Comparison of ENCODE assay signal across 8 cellular contexts in the genomic region with DNA sequence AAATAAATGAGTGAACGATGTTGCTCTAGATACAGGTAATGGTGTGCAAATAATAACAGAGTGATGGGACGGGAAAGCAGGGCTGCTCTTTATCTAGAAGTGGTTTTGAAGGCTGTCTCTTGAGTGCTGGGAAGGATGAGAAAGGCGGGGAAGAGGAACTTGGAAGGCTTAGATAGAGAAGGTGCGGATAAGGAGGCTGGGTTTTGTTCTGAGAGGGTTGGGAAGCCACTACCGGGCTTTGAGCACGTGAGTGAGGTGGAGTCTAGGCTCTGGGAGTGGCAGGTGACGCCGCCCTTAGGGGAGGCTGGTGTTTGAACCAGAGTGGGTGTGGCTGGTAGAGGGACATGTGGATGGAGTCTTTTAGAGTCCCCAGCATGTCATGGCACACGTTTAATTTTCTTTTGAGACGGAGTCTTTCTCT. TPM values are rescaled to one million over a fixed set of nuclear protein-coding genes. Genes with fewer than 3 reads are reported as not detected.
DNase-seq lines count a peak whose midpoint lies in the region; ATAC-seq, FAIRE-seq and TF ChIP-seq lines count a peak whose summit lies in the region.

No MANE protein-coding gene starts in this region.

- H3K9me3 ChIP-seq in pancreas = no peaks in the 10 kb centered on the region

- H3K4me3 ChIP-seq in AG10803 (ENCODE audit: low read length) = peak overlapping the region; percentile 86
- H3K4me3 ChIP-seq in pancreas = peak overlapping the region in 3 of 4 donors; percentile 75 to 94 (median 86)

- H3K36me3 ChIP-seq in pancreas = peaks cover 0 to 2% (median 0%) of the 10 kb centered on the region in 3 donors

- intact Hi-C loops in pancreas (cut with DNase I) = no loop called here

- peak overlapping the region; percentile 93 for H3K27ac Mint-ChIP-seq in type B pancreatic cell

- DNase-seq in AG10803 (ENCODE audit: low read depth) (peak; percentile 39), GM19239 (ENCODE audit: insufficient read length, low spot score) (peak; percentile 84), LoVo (ENCODE audit: low spot score) (peak; percentile 82), SHP77 treated with DMSO at 0.1 percent for 48 hours (lab: John Stamatoyannopoulos, UW) (peak; percentile 54), foreskin keratinocyte (peak; percentile 40 to 67), pancreas (peak in 3 of 6 donors; percentile 30 to 43 (median 42)), type B pancreatic cell (ENCODE audit: extremely low spot score, unreplicated experiment) (no peak)
- peak; percentile 90 for DNase-seq in activated effector memory CD4-positive, alpha-beta T cell treated with anti-CD3 and anti-CD28 coated beads, Interleukin-2, amount 50 U/mL, for 16 hours

- H3K27ac ChIP-seq in foreskin keratinocyte (peak overlapping the region; percentile 66), pancreas (peak overlapping the region in 2 of 4 donors; percentile 93 to 96)

- peak overlapping the region; percentile 92 for H3K4me3 Mint-ChIP-seq in type B pancreatic cell

- WGBS in pancreas, 2 donors = 9 to 10% methylated on average over 10 of the region's 10 CpGs

- no peaks in the 10 kb centered on the region for H3K27me3 Mint-ChIP-seq in type B pancreatic cell

- no peaks in the 10 kb centered on the region for H3K9me3 Mint-ChIP-seq in type B pancreatic cell

- peaks cover 15% of the 10 kb centered on the region for H3K4me1 Mint-ChIP-seq in type B pancreatic cell (ENCODE audit: unreplicated experiment)

- H3K27me3 ChIP-seq in foreskin keratinocyte (no peaks in the 10 kb centered on the region), pancreas (no peaks in the 10 kb centered on the region)

- no peaks in the 10 kb centered on the region for H3K4me1 ChIP-seq in foreskin keratinocyte
- peaks cover 0 to 6% (median 6%) of the 10 kb centered on the region in 3 donors for H3K4me1 ChIP-seq in pancreas

- H3K36me3 Mint-ChIP-seq in type B pancreatic cell = peaks cover 14% of the 10 kb centered on the region

- TF ChIP-seq CTCF in AG10803 (conservative IDR thresholded peaks at IDR 0.05; ENCODE audit: low read length) (no peak), foreskin keratinocyte (conservative IDR thresholded peaks at IDR 0.05) (no peak), pancreas (IDR thresholded peaks at IDR 0.05) (no peak), type B pancreatic cell (conservative IDR thresholded peaks at IDR 0.05) (no peak)

- ATAC-seq in foreskin keratinocyte = peak; percentile 79
- peak in 3 of 4 donors; percentile 46 to 60 (median 59) for ATAC-seq in pancreas

- FAIRE-seq in GM19239 (lab: Jason Lieb, UNC) (peak; percentile 86), pancreas (lab: Jason Lieb, UNC) (no peak)

RNA-seq across cellular contexts. Expression of a gene that starts 0.8 kb away (rescaled TPM):
- total RNA-seq in foreskin keratinocyte = 48.3 and 52.6 TPM in 2 replicates
- 43.4 and 53.1 TPM in 2 replicates for polyA plus RNA-seq in foreskin keratinocyte
- total RNA-seq in pancreas = 1 to 10 TPM; 3.1 to 8.8 (median 7.0) TPM
- polyA plus RNA-seq in pancreas = 10 to 100 TPM; 16.6 to 18.3 TPM
- 28.2 and 34.6 TPM in 2 replicates for total RNA-seq in type B pancreatic cell (ENCODE audit: low replicate concordance)

RNA-seq across cellular contexts. Expression of a gene that starts 0.9 kb away (rescaled TPM):
- total RNA-seq in foreskin keratinocyte (49.0 and 50.2 TPM in 2 replicates), pancreas (10 to 100 TPM; 15.4 to 38.3 (median 23.9) TPM), type B pancreatic cell (ENCODE audit: low replicate concordance) (58.6 and 123 TPM in 2 replicates)
- polyA plus RNA-seq in foreskin keratinocyte (35.5 and 37.5 TPM in 2 replicates), pancreas (10 to 100 TPM; 60.4 to 60.6 TPM)

RNA-seq across cellular contexts. Expression of a gene that starts 29.6 kb away (rescaled TPM):
- total RNA-seq in foreskin keratinocyte (2.6 and 2.7 TPM in 2 replicates), pancreas (1 to 10 TPM; 3.9 to 8.6 (median 5.7) TPM), type B pancreatic cell (ENCODE audit: low replicate concordance) (10.0 and 13.4 TPM in 2 replicates)
- polyA plus RNA-seq in foreskin keratinocyte (2.3 and 2.6 TPM in 2 replicates), pancreas (1 to 10 TPM; 7.4 to 8.7 TPM)
